Comparison of ENCODE assay signal across 12 cellular contexts in genomic region chr10:73713912-73714311, GRCh38. TPM values are rescaled to one million over a fixed set of nuclear protein-coding genes. Genes with fewer than 3 reads are reported as not detected.
A peak's percentile ranks its signal among the peaks of the same experiment; 100 is the strongest.
DNase-seq lines count a peak whose midpoint lies in the region; ATAC-seq, FAIRE-seq and TF ChIP-seq lines count a peak whose summit lies in the region.
"Not testable (repeated sequence)": the region's sequence is repeated elsewhere in the genome, so short reads cannot be mapped to it uniquely, and the experiment has no call there.
"Had no signal": no experiment of that assay in that cellular context is flagged by ENCODE, and none has a peak within 500 bp of the region (broad histone marks: within the 10 kb centered on the region; RNA-seq: fewer than 3 reads in every experiment).

No MANE protein-coding gene starts in this region.

- BruUV-seq in HepG2 (replicated peaks; lab: Mats Ljungman, UMichigan): TSS peak; percentile 23

- H3K27ac ChIP-seq in Karpas-422 (ENCODE audit: low read length): peak overlapping the region; percentile 47; the same call in 1 of the 2 replicates
- peak overlapping the region; percentile 51 for H3K27ac ChIP-seq in left ventricle myocardium inferior (replicated peaks)
- H3K27ac ChIP-seq in HepG2 (ENCODE audit: extremely low read length, insufficient read depth, low read length): peak overlapping the region; percentile 61
- peak overlapping the region in 3 of 4 donors; percentile 18 to 56 (median 42) for H3K27ac ChIP-seq in gastrocnemius medialis

- FAIRE-seq in HepG2 (lab: Jason Lieb, UNC): not testable (repeated sequence)

- not testable (repeated sequence) for H3K4me1 Mint-ChIP-seq in T-helper 17 cell; glutamatergic neuron (ENCODE audit: low read depth, unreplicated experiment)

- not testable (repeated sequence) for H3K27me3 Mint-ChIP-seq in T-helper 17 cell; glutamatergic neuron (ENCODE audit: unreplicated experiment)

- H3K27ac Mint-ChIP-seq in T-helper 17 cell (peak overlapping the region; percentile 37), glutamatergic neuron (ENCODE audit: unreplicated experiment) (peak overlapping the region; percentile 97)

- H3K36me3 ChIP-seq in Karpas-422 (ENCODE audit: insufficient read depth, low read length) (peaks cover 28% of the 10 kb centered on the region), left ventricle myocardium inferior (peaks cover 63% of the 10 kb centered on the region), HepG2 (replicated peaks in 1 of 2; ENCODE audit: control insufficient read depth in 1 of 2, insufficient read depth in 2 of 2, low read length in 2 of 2) (peaks cover 4 to 26% of the 10 kb centered on the region in 2 experiments), gastrocnemius medialis (peaks cover 0 to 42% of the 10 kb centered on the region in 2 donors)

- H3K4me2 ChIP-seq in Karpas-422 (ENCODE audit: low read depth, low read length, poor library complexity, severe bottlenecking) (peak overlapping the region; percentile 15), HepG2 (ENCODE audit: low read depth, low read length) (0 out of 2 replicates have a peak overlapping the region, but pooled peaks have one; percentile 18)

- H2AFZ ChIP-seq in Karpas-422 (ENCODE audit: low read length); HepG2 (ENCODE audit: low read length): not testable (repeated sequence)

- H3K9ac ChIP-seq in Karpas-422 (ENCODE audit: low read length); HepG2 (ENCODE audit: insufficient read depth, low read depth, low read length): not testable (repeated sequence)

- not testable (repeated sequence) for H3K9me3 Mint-ChIP-seq in glutamatergic neuron (ENCODE audit: unreplicated experiment)

- H3K9me3 ChIP-seq in Karpas-422 (ENCODE audit: low read length); T-helper 17 cell (ENCODE audit: control insufficient read depth, low read length, poor library complexity, severe bottlenecking); left ventricle myocardium inferior (replicated peaks); HepG2 (ENCODE audit: low read length); gastrocnemius medialis: not testable (repeated sequence)

- TF ChIP-seq EP300 in HepG2 (IDR thresholded peaks at IDR 0.05; ENCODE audit: low read depth in 2 of 2, low read length in 2 of 2): not testable (repeated sequence)
- peak; percentile 54; the same call in 1 of the 2 replicates for TF ChIP-seq EP300 in HepG2 (CRISPR knock-in tag; IDR thresholded peaks at IDR 0.05; ENCODE audit: borderline replicate concordance)

- not testable (repeated sequence) for TF ChIP-seq CTCF in glutamatergic neuron (IDR thresholded peaks at IDR 0.05; ENCODE audit: partially characterized antibody, unreplicated experiment); left ventricle myocardium inferior (IDR thresholded peaks at IDR 0.05; ENCODE audit: borderline replicate concordance); HepG2 (CRISPR knock-in tag; IDR thresholded peaks at IDR 0.05); gastrocnemius medialis (IDR thresholded peaks at IDR 0.05 in 4 of 5, conservative IDR thresholded peaks at IDR 0.05 in 1 of 5)

- H3K27me3 ChIP-seq in Karpas-422 (ENCODE audit: low read length); left ventricle myocardium inferior (ENCODE audit: low read depth); HepG2 (ENCODE audit: control insufficient read depth in 1 of 2, insufficient read depth in 2 of 2, low read length in 2 of 2); gastrocnemius medialis: not testable (repeated sequence)

- TF ChIP-seq POLR2A in erythroblast (IDR thresholded peaks at IDR 0.05; ENCODE audit: low read length); HepG2 (IDR thresholded peaks at IDR 0.05; ENCODE audit: insufficient read depth in 1 of 2, low read depth in 2 of 2, low read length in 2 of 2); gastrocnemius medialis (IDR thresholded peaks at IDR 0.05): not testable (repeated sequence)

- H3K79me2 ChIP-seq in Karpas-422 (ENCODE audit: low read length); HepG2 (ENCODE audit: insufficient read depth, low read length): not testable (repeated sequence)

- peaks cover 50% of the 10 kb centered on the region for H3K4me1 ChIP-seq in Karpas-422 (ENCODE audit: low read length)
- H3K4me1 ChIP-seq in left ventricle myocardium inferior: peaks cover 29% of the 10 kb centered on the region
- peaks cover 28% of the 10 kb centered on the region for H3K4me1 ChIP-seq in HepG2 (ENCODE audit: insufficient read depth, low read length)
- H3K4me1 ChIP-seq in gastrocnemius medialis: peaks cover 13 to 27% of the 10 kb centered on the region in 2 donors

- POLR2A ChIA-PET in HepG2 (lab: Yijun Ruan, JAX): not testable (repeated sequence)

- intact Hi-C loops in left ventricle myocardium inferior (cut with micrococcal nuclease); HepG2 (cut with micrococcal nuclease; ENCODE audit: unreplicated experiment); gastrocnemius medialis (cut with DNase I; ENCODE audit: low total_unique reads): not testable (repeated sequence)

- not testable (repeated sequence) for H3K36me3 Mint-ChIP-seq in T-helper 17 cell (ENCODE audit: low read depth); glutamatergic neuron (ENCODE audit: unreplicated experiment)

- not testable (repeated sequence) for H3K9me2 ChIP-seq in Karpas-422 (replicated peaks; ENCODE audit: insufficient read depth, low read length)

- not testable (repeated sequence) for H3K4me3 Mint-ChIP-seq in T-helper 17 cell; glutamatergic neuron (ENCODE audit: unreplicated experiment)

- ATAC-seq in T-helper 17 cell: not testable (repeated sequence)
- ATAC-seq in HepG2 (peak; percentile 98), gastrocnemius medialis (peak in 1 of 2 donors; percentile 39)

- not testable (repeated sequence) for TF ChIP-seq RAD21 in HepG2 (CRISPR knock-in tag; IDR thresholded peaks at IDR 0.05)

- 8% methylated on average over 3 of the region's 3 CpGs for WGBS in HepG2 (ENCODE audit: low lambda C conversion rate)

- H3K4me3 ChIP-seq in Karpas-422 (ENCODE audit: low read length); left ventricle myocardium inferior; HepG2 (replicated peaks in 1 of 3; ENCODE audit: insufficient read depth in 1 of 3, low read depth in 2 of 3, low read length in 3 of 3); gastrocnemius medialis: not testable (repeated sequence)

- CTCF ChIA-PET in HepG2 (lab: Yijun Ruan, JAX; ENCODE audit: low intra/inter-chr PET ratio, low total read pairs): not testable (repeated sequence)

- not testable (repeated sequence) for H4K20me1 ChIP-seq in Karpas-422 (ENCODE audit: insufficient read depth, low read depth, low read length); HepG2 (ENCODE audit: insufficient read depth, low read length)

- DNase-seq in Karpas-422: peak; percentile 43
- DNase-seq in T-helper 17 cell, glutamatergic neuron, left ventricle myocardium inferior, gastrocnemius medialis: not testable (repeated sequence)
- DNase-seq in amniotic epithelial cell (ENCODE audit: low read depth): peak; percentile 90
- DNase-seq in erythroblast (lab: John Stamatoyannopoulos, UW): peak; percentile 71 to 73
- DNase-seq in HepG2 (ENCODE audit: low spot score): peak; percentile 88

- in situ Hi-C loops in HepG2 (cut with HindIII; ENCODE audit: extremely low pct_ligation_motif_present, low pct_unique_long_range_greater_than_20kb); gastrocnemius medialis (cut with MboI; ENCODE audit: low sequenced_read_pairs in 4 of 4): not testable (repeated sequence)

RNA-seq across cellular contexts. Expression of gene AGAP5, which starts 16.0 kb away (rescaled TPM):
- total RNA-seq in Karpas-422 (2014; rRNA removed; shearing (Covaris generic); ENCODE audit: low replicate concordance): 6.7 and 8.1 TPM in 2 replicates
- 1 to 10 TPM; 7.7 to 8.2 TPM for total RNA-seq in T-helper 17 cell
- total RNA-seq in glutamatergic neuron (ENCODE audit: unreplicated experiment): 10.9 TPM
- 3.3 TPM for total RNA-seq in left ventricle myocardium inferior
- total RNA-seq in HepG2 (2016; rRNA removed; fragmentation: Illumina TruSeq; extraction: Trizol): 2.4 and 5.3 TPM in 2 replicates
- 11.4 and 13.8 TPM in 2 replicates for total RNA-seq in HepG2 (2016; cell fraction: cytosol; rRNA removed; fragmentation: Illumina TruSeq; extraction: Trizol; ENCODE audit: low read depth)
- 2.6 and 5.2 TPM in 2 replicates for total RNA-seq in HepG2 (2016; cell fraction: insoluble cytoplasmic fraction; rRNA removed; fragmentation: Illumina TruSeq; extraction: Trizol)
- total RNA-seq in HepG2 (2016; cell fraction: membrane; rRNA removed; fragmentation: Illumina TruSeq; extraction: Trizol): 6.0 and 7.5 TPM in 2 replicates
- total RNA-seq in HepG2 (2016; cell fraction: nucleus; rRNA removed; fragmentation: Illumina TruSeq; extraction: Trizol): 7.7 and 8.0 TPM in 2 replicates
- polyA plus RNA-seq in HepG2 (2011; rRNA removed): 7.9 and 8.7 TPM in 2 replicates
- polyA plus RNA-seq in HepG2 (2011; cell fraction: cytosol; rRNA removed): 2.3 and 2.9 TPM in 2 replicates
- polyA plus RNA-seq in HepG2 (2011; cell fraction: nucleus; rRNA removed): 29.4 and 34.8 TPM in 2 replicates
- 4.3 and 4.9 TPM in 2 replicates for polyA plus RNA-seq in HepG2 (2012)
- polyA plus RNA-seq in HepG2 (2016; cell fraction: cytosol; fragmentation: Illumina TruSeq; extraction: Trizol; ENCODE audit: low read depth): 0.55 and 0.72 TPM in 2 replicates
- 0.89 and 2.3 TPM in 2 replicates for polyA plus RNA-seq in HepG2 (2016; cell fraction: insoluble cytoplasmic fraction; fragmentation: Illumina TruSeq; extraction: Trizol; ENCODE audit: low read depth)
- 0.94 and 1.8 TPM in 2 replicates for polyA plus RNA-seq in HepG2 (2016; cell fraction: membrane; fragmentation: Illumina TruSeq; extraction: Trizol; ENCODE audit: low read depth)
- 25.7 and 29.4 TPM in 2 replicates for polyA plus RNA-seq in HepG2 (2016; cell fraction: nucleus; fragmentation: Illumina TruSeq; extraction: Trizol; ENCODE audit: insufficient read depth, low read depth)
- polyA minus RNA-seq in HepG2 (2011; rRNA and poly(A)+ RNA removed; ENCODE audit: low replicate concordance): 2.0 and 5.8 TPM in 2 replicates
- polyA minus RNA-seq in HepG2 (2011; cell fraction: cytosol; rRNA and poly(A)+ RNA removed): 2.1 and 2.5 TPM in 2 replicates
- polyA minus RNA-seq in HepG2 (2011; cell fraction: nucleus; rRNA and poly(A)+ RNA removed): 10.9 TPM in 2 replicates
- 1 to 10 TPM; 1.6 to 4.1 (median 3.1) TPM for total RNA-seq in gastrocnemius medialis

RNA-seq across cellular contexts. Expression of gene SEC24C, which starts 30.3 kb away (rescaled TPM):
- total RNA-seq in Karpas-422 (2014; rRNA removed; shearing (Covaris generic); ENCODE audit: low replicate concordance): 50.6 and 84.6 TPM in 2 replicates
- total RNA-seq in T-helper 17 cell (10 to 100 TPM; 85.0 to 85.5 TPM), glutamatergic neuron (ENCODE audit: unreplicated experiment) (91.1 TPM), left ventricle myocardium inferior (42.2 TPM), HepG2 (2016; rRNA removed; fragmentation: Illumina TruSeq; extraction: Trizol) (63.1 and 66.5 TPM in 2 replicates), gastrocnemius medialis (10 to 100 TPM; 43.6 to 90.5 (median 69.6) TPM)
- 5.7 and 6.6 TPM in 2 replicates for total RNA-seq in HepG2 (2016; cell fraction: cytosol; rRNA removed; fragmentation: Illumina TruSeq; extraction: Trizol; ENCODE audit: low read depth)
- total RNA-seq in HepG2 (2016; cell fraction: insoluble cytoplasmic fraction; rRNA removed; fragmentation: Illumina TruSeq; extraction: Trizol): 57.3 and 62.0 TPM in 2 replicates
- total RNA-seq in HepG2 (2016; cell fraction: membrane; rRNA removed; fragmentation: Illumina TruSeq; extraction: Trizol): 19.5 and 20.7 TPM in 2 replicates
- 36.4 and 38.8 TPM in 2 replicates for total RNA-seq in HepG2 (2016; cell fraction: nucleus; rRNA removed; fragmentation: Illumina TruSeq; extraction: Trizol)
- polyA plus RNA-seq in HepG2 (2011; rRNA removed): 66.4 and 74.3 TPM in 2 replicates
- 40.0 and 44.0 TPM in 2 replicates for polyA plus RNA-seq in HepG2 (2011; cell fraction: cytosol; rRNA removed)
- 134 and 139 TPM in 2 replicates for polyA plus RNA-seq in HepG2 (2011; cell fraction: nucleus; rRNA removed)
- polyA plus RNA-seq in HepG2 (2012): 42.2 and 45.9 TPM in 2 replicates
- 3.5 and 3.8 TPM in 2 replicates for polyA plus RNA-seq in HepG2 (2016; cell fraction: cytosol; fragmentation: Illumina TruSeq; extraction: Trizol; ENCODE audit: low read depth)
- 45.3 and 53.1 TPM in 2 replicates for polyA plus RNA-seq in HepG2 (2016; cell fraction: insoluble cytoplasmic fraction; fragmentation: Illumina TruSeq; extraction: Trizol; ENCODE audit: low read depth)
- polyA plus RNA-seq in HepG2 (2016; cell fraction: membrane; fragmentation: Illumina TruSeq; extraction: Trizol; ENCODE audit: low read depth): 8.7 and 10.2 TPM in 2 replicates
- 60.4 and 69.2 TPM in 2 replicates for polyA plus RNA-seq in HepG2 (2016; cell fraction: nucleus; fragmentation: Illumina TruSeq; extraction: Trizol; ENCODE audit: insufficient read depth, low read depth)
- polyA minus RNA-seq in HepG2 (2011; rRNA and poly(A)+ RNA removed; ENCODE audit: low replicate concordance): 140 and 157 TPM in 2 replicates
- 50.5 and 52.3 TPM in 2 replicates for polyA minus RNA-seq in HepG2 (2011; cell fraction: cytosol; rRNA and poly(A)+ RNA removed)
- 40.4 and 42.8 TPM in 2 replicates for polyA minus RNA-seq in HepG2 (2011; cell fraction: nucleus; rRNA and poly(A)+ RNA removed)

RNA-seq across cellular contexts. Expression of gene SYNPO2L, which starts 58.1 kb away (rescaled TPM):
- total RNA-seq in Karpas-422 (2014; rRNA removed; shearing (Covaris generic); ENCODE audit: low replicate concordance): not detected in 2 replicates
- total RNA-seq in T-helper 17 cell: under 1 TPM in 1 of 2 donors, not detected in 1; 0.08 TPM
- total RNA-seq in glutamatergic neuron (ENCODE audit: unreplicated experiment): 0.42 TPM
- total RNA-seq in left ventricle myocardium inferior: 290 TPM
- not detected in 2 replicates for total RNA-seq in HepG2 (2016; rRNA removed; fragmentation: Illumina TruSeq; extraction: Trizol)
- total RNA-seq in HepG2 (2016; cell fraction: cytosol; rRNA removed; fragmentation: Illumina TruSeq; extraction: Trizol; ENCODE audit: low read depth): not detected in 2 replicates
- not detected in 2 replicates for total RNA-seq in HepG2 (2016; cell fraction: insoluble cytoplasmic fraction; rRNA removed; fragmentation: Illumina TruSeq; extraction: Trizol)
- total RNA-seq in HepG2 (2016; cell fraction: membrane; rRNA removed; fragmentation: Illumina TruSeq; extraction: Trizol): not detected in 2 replicates
- total RNA-seq in HepG2 (2016; cell fraction: nucleus; rRNA removed; fragmentation: Illumina TruSeq; extraction: Trizol): not detected in 2 replicates
- not detected in 2 replicates for polyA plus RNA-seq in HepG2 (2011; rRNA removed)
- not detected in 2 replicates for polyA plus RNA-seq in HepG2 (2011; cell fraction: cytosol; rRNA removed)
- 0.05 TPM in 1 of 2 replicates, not detected in the other for polyA plus RNA-seq in HepG2 (2011; cell fraction: nucleus; rRNA removed)
- polyA plus RNA-seq in HepG2 (2012): not detected in 2 replicates
- polyA plus RNA-seq in HepG2 (2016; cell fraction: cytosol; fragmentation: Illumina TruSeq; extraction: Trizol; ENCODE audit: low read depth): not detected in 2 replicates
- polyA plus RNA-seq in HepG2 (2016; cell fraction: insoluble cytoplasmic fraction; fragmentation: Illumina TruSeq; extraction: Trizol; ENCODE audit: low read depth): not detected in 2 replicates
- polyA plus RNA-seq in HepG2 (2016; cell fraction: membrane; fragmentation: Illumina TruSeq; extraction: Trizol; ENCODE audit: low read depth): not detected in 2 replicates
- 0.11 TPM in 1 of 2 replicates, not detected in the other for polyA plus RNA-seq in HepG2 (2016; cell fraction: nucleus; fragmentation: Illumina TruSeq; extraction: Trizol; ENCODE audit: insufficient read depth, low read depth)
- not detected in 2 replicates for polyA minus RNA-seq in HepG2 (2011; rRNA and poly(A)+ RNA removed; ENCODE audit: low replicate concordance)
- polyA minus RNA-seq in HepG2 (2011; cell fraction: cytosol; rRNA and poly(A)+ RNA removed): not detected in 2 replicates
- polyA minus RNA-seq in HepG2 (2011; cell fraction: nucleus; rRNA and poly(A)+ RNA removed): not detected in 2 replicates
- total RNA-seq in gastrocnemius medialis: 100 to 1,000 TPM in 1 of 4 donors, 10 to 100 TPM in 3; 26.8 to 117 (median 46.8) TPM
- total RNA-seq: CD4-positive, alpha-beta memory T cell; G401; H4 had no signal
- polyA plus RNA-seq: A549; CD4-positive, alpha-beta memory T cell had no signal

Comparison
In these comparisons a context has a peak if more than half of its experiments do, and no peak if none do; other contexts are left out.
1. RNA of gene SYNPO2L, which starts 58.1 kb away (total RNA-seq): 290 TPM in left ventricle myocardium inferior (single experiment) and 26.8 to 117 TPM in gastrocnemius medialis; 0.42 TPM in glutamatergic neuron (single experiment), 0.08 TPM in T-helper 17 cell, not detected in Karpas-422 and not detected in HepG2; every median in the first group is over 10 times any median in the second.
2. Peak in every context shown above with its lines, with median percentiles within 50 percentile points of each other: H3K27ac ChIP-seq.